ENCODE assay signal across 23 cellular contexts in the genomic region with DNA sequence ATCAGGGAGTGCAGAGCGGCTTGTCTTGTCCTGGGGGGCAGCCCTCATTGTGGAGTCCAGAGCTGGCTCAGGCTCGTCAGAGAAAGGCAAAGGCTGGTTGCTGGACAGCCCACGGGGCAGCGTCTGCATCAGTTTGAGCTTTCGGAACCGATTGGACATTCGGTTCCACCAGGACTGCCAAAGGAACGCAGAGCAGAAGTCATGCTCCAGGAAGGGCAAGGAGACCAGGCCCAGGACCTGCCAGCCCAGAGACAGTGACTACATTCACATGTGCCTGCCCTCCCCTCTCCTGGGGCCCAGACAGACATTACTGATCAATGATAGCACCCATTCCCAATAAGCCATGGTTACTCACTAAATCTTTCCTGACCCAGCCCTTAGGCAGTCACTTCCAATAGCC. TPM values are rescaled to one million over a fixed set of nuclear protein-coding genes. Genes with fewer than 3 reads are reported as not detected.
DNase-seq lines count a peak whose midpoint lies in the region; ATAC-seq, FAIRE-seq and TF ChIP-seq lines count a peak whose summit lies in the region.
"Had no signal": no experiment of that assay in that cellular context is flagged by ENCODE, and none has a peak within 500 bp of the region (broad histone marks: within the 10 kb centered on the region; RNA-seq: fewer than 3 reads in every experiment).

No MANE protein-coding gene starts in this region.

- no peaks in the 10 kb centered on the region for H3K36me3 Mint-ChIP-seq in activated CD8-positive, alpha-beta memory T cell treated with anti-CD3 and anti-CD28 coated beads, Interleukin-2, amount 10 ng/mL, durations not matched to agents 7 days and 5 days
- peaks cover 6% of the 10 kb centered on the region for H3K36me3 Mint-ChIP-seq in stimulated activated effector memory CD8-positive, alpha-beta T cell treated with anti-CD3 and anti-CD28 coated beads, Interleukin-12 subunit alpha, Interleukin-12 subunit beta, amount 100 ng/mL, for 72 hours

- peak; percentile 70 for FAIRE-seq in bronchial epithelial cell (lab: Jason Lieb, UNC)
- FAIRE-seq: GM12891, HTR-8/SVneo had no signal

- CTCF ChIA-PET in activated CD8-positive, alpha-beta memory T cell treated with anti-CD3 and anti-CD28 coated beads, Interleukin-2, amount 10 ng/mL, durations not matched to agents 7 days and 5 days (lab: Charles Lee) = interaction anchor here (1.5 to 5.2 kb wide), 3 partner anchors 11 to 464 kb away, joined by 3 to 43 read pairs (median 6); no protein-coding TSS in a partner anchor

- peaks cover 7% of the 10 kb centered on the region for H3K36me3 ChIP-seq in bronchial epithelial cell (ENCODE audit: control insufficient read depth, insufficient read depth, low read length)

- H3K4me1 Mint-ChIP-seq in activated CD8-positive, alpha-beta memory T cell treated with anti-CD3 and anti-CD28 coated beads, Interleukin-2, amount 10 ng/mL, durations not matched to agents 7 days and 5 days = peaks cover 2% of the 10 kb centered on the region
- no peaks in the 10 kb centered on the region for H3K4me1 Mint-ChIP-seq in stimulated activated effector memory CD8-positive, alpha-beta T cell treated with anti-CD3 and anti-CD28 coated beads, Interleukin-12 subunit alpha, Interleukin-12 subunit beta, amount 100 ng/mL, for 72 hours

- no peaks in the 10 kb centered on the region for H3K27me3 ChIP-seq in bronchial epithelial cell (ENCODE audit: control insufficient read depth, insufficient read depth, low read length)
- H3K27me3 ChIP-seq: BLaER1, Peyer's patch, SJCRH30 had no signal

- peak; percentile 31 for DNase-seq in activated CD8-positive, alpha-beta memory T cell treated with anti-CD3 and anti-CD28 coated beads, Interleukin-2, amount 10 ng/mL, durations not matched to agents 7 days and 5 days
- no peak for DNase-seq in activated CD8-positive, alpha-beta memory T cell treated with anti-CD3 and anti-CD28 coated beads, Interleukin-2, amount 50 U/mL, for 4 hours
- DNase-seq in bronchial epithelial cell (ENCODE audit: low read depth) (no peak), mesenteric fat pad (ENCODE audit: low spot score) (peak; percentile 57), NCI-H2196 treated with DMSO at 0.1 percent for 48 hours (lab: John Stamatoyannopoulos, UW; ENCODE audit: unreplicated experiment) (no peak)
- DNase-seq in stimulated activated effector memory CD8-positive, alpha-beta T cell treated with anti-CD3 and anti-CD28 coated beads, Interleukin-12 subunit alpha, Interleukin-12 subunit beta, amount 100 ng/mL, for 72 hours (ENCODE audit: low spot score in 2 of 2) = no peak
- DNase-seq: Calu3; CD4-positive, alpha-beta memory T cell; DMS153; GOT3; NCI-H1105; NCI-H146; NCI-H2029 treated with DMSO at 0.1 percent for 48 hours; NCI-H2171; SJCRH30 had no signal

- no peaks in the 10 kb centered on the region for H3K27me3 Mint-ChIP-seq in activated CD8-positive, alpha-beta memory T cell treated with anti-CD3 and anti-CD28 coated beads, Interleukin-2, amount 10 ng/mL, durations not matched to agents 7 days and 5 days
- H3K27me3 Mint-ChIP-seq: CD4-positive, alpha-beta memory T cell; IgD-negative memory B cell had no signal

- no peak overlapping the region for H3K27ac Mint-ChIP-seq in activated CD8-positive, alpha-beta memory T cell treated with anti-CD3 and anti-CD28 coated beads, Interleukin-2, amount 10 ng/mL, durations not matched to agents 7 days and 5 days
- peak overlapping the region; percentile 56 for H3K27ac Mint-ChIP-seq in stimulated activated effector memory CD8-positive, alpha-beta T cell treated with anti-CD3 and anti-CD28 coated beads, Interleukin-12 subunit alpha, Interleukin-12 subunit beta, amount 100 ng/mL, for 72 hours
- H3K27ac Mint-ChIP-seq: CD4-positive, alpha-beta memory T cell; IgD-negative memory B cell had no signal

- no peak for ATAC-seq in activated CD8-positive, alpha-beta memory T cell treated with anti-CD3 and anti-CD28 coated beads, Interleukin-2, amount 10 ng/mL, durations not matched to agents 7 days and 5 days
- no peak for ATAC-seq in stimulated activated effector memory CD8-positive, alpha-beta T cell treated with anti-CD3 and anti-CD28 coated beads, Interleukin-12 subunit alpha, Interleukin-12 subunit beta, amount 100 ng/mL, for 72 hours
- ATAC-seq in GM19452 (IDR thresholded peaks at IDR 0.05; ENCODE audit: unreplicated experiment) (no peak), HG02884 (IDR thresholded peaks at IDR 0.05; ENCODE audit: unreplicated experiment) (no peak)
- ATAC-seq: HCT116 had no signal

- no peak overlapping the region for H3K4me3 Mint-ChIP-seq in activated CD8-positive, alpha-beta memory T cell treated with anti-CD3 and anti-CD28 coated beads, Interleukin-2, amount 10 ng/mL, durations not matched to agents 7 days and 5 days
- H3K4me3 Mint-ChIP-seq in stimulated activated effector memory CD8-positive, alpha-beta T cell treated with anti-CD3 and anti-CD28 coated beads, Interleukin-12 subunit alpha, Interleukin-12 subunit beta, amount 100 ng/mL, for 72 hours = no peak overlapping the region
- H3K4me3 Mint-ChIP-seq: CD4-positive, alpha-beta memory T cell had no signal

- no peak overlapping the region for H3K4me3 ChIP-seq in bronchial epithelial cell (ENCODE audit: low read depth, low read length)
- H3K4me3 ChIP-seq: BLaER1, Peyer's patch, SJCRH30 had no signal

- TF ChIP-seq CTCF in bronchial epithelial cell (IDR thresholded peaks at IDR 0.05; ENCODE audit: insufficient read depth, low read length, severe bottlenecking) = no peak

- H3K9me3 Mint-ChIP-seq in activated CD8-positive, alpha-beta memory T cell treated with anti-CD3 and anti-CD28 coated beads, Interleukin-2, amount 10 ng/mL, durations not matched to agents 7 days and 5 days (ENCODE audit: low read depth) = no peaks in the 10 kb centered on the region
- no peaks in the 10 kb centered on the region for H3K9me3 Mint-ChIP-seq in stimulated activated effector memory CD8-positive, alpha-beta T cell treated with anti-CD3 and anti-CD28 coated beads, Interleukin-12 subunit alpha, Interleukin-12 subunit beta, amount 100 ng/mL, for 72 hours
- H3K9me3 Mint-ChIP-seq: CD4-positive, alpha-beta memory T cell; IgD-negative memory B cell had no signal

RNA-seq across cellular contexts. Expression of a gene that starts 18.1 kb away (rescaled TPM):
- total RNA-seq in activated CD8-positive, alpha-beta memory T cell treated with anti-CD3 and anti-CD28 coated beads, Interleukin-2, amount 10 ng/mL, durations not matched to agents 7 days and 5 days = 1 to 10 TPM; 6.5 to 9.2 TPM
- total RNA-seq in bronchial epithelial cell (20.1 and 32.1 TPM in 2 replicates), mesenteric fat pad (18.1 TPM)

RNA-seq across cellular contexts. Expression of a gene that starts 29.2 kb away (rescaled TPM):
- 1 to 10 TPM; 3.5 to 9.9 TPM for total RNA-seq in activated CD8-positive, alpha-beta memory T cell treated with anti-CD3 and anti-CD28 coated beads, Interleukin-2, amount 10 ng/mL, durations not matched to agents 7 days and 5 days
- total RNA-seq in bronchial epithelial cell (1.0 and 2.6 TPM in 2 replicates), mesenteric fat pad (1.4 TPM)

Comparison
In these comparisons a context has a peak if more than half of its experiments do, and no peak if none do; other contexts are left out.
1. DNase-seq: peak in activated CD8-positive, alpha-beta memory T cell treated with anti-CD3 and anti-CD28 coated beads, Interleukin-2, amount 10 ng/mL, durations not matched to agents 7 days and 5 days (single experiment) and mesenteric fat pad (single experiment); none in activated CD8-positive, alpha-beta memory T cell treated with anti-CD3 and anti-CD28 coated beads, Interleukin-2, amount 50 U/mL, for 4 hours (single experiment), bronchial epithelial cell (single experiment), stimulated activated effector memory CD8-positive, alpha-beta T cell treated with anti-CD3 and anti-CD28 coated beads, Interleukin-12 subunit alpha, Interleukin-12 subunit beta, amount 100 ng/mL, for 72 hours (0 of 2) and NCI-H2196 treated with DMSO at 0.1 percent for 48 hours (single experiment).